In the genomic region with DNA sequence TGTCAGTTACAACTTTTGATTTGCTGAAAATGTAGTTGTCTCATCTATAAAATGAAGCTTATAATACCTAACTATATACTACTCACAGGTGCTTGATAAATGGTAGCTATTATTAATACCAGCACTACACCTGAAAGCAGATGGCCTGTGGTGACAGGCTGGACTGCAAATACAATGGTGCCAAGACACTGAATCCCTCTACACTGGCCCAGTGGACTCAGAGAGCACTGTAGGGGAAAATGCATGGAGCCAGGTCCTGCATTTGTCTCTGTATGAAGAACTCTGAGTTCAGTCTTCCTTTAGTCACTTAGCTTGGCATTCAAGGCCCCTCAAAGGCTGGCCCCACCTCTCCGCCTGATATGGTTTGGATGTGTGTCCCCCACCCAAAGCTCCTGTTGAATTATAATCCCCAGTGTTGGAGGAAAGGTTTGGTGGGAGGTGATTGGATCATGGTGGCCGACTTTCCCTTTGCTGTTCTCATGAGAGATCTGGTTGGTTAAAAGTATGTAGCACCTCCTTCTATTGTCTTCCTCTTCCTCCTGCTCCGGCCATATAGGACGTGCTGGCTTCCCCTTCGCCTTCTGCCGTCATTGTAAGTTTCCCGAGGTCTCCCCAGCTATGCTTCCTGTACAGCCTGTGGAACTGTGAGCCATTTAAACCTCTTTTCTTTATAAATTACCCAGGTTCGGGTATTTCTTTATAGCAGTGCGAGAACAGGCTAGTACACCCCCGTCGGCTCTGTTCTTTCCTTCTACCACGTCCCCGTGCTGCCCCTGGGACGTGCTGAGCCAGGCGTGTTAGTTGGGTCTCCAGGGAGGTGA, we compare ENCODE assay signal across 1 cellular context.
TF ChIP-seq lines count a peak whose summit lies in the region.

No MANE protein-coding gene starts in this region.

TF ChIP-seq in HEK293, 187 proteins besides CTCF, POLR2A, EP300 and RAD21 (continued from another document):
- TF ChIP-seq ZNF26 (tag by site-specific recombination; IDR thresholded peaks at IDR 0.05) (no peak), ZXDB (tag by site-specific recombination; IDR thresholded peaks at IDR 0.05) (no peak)
